ENCODE assay signal across 8 cellular contexts in genomic region chr9:130240410-130241197, GRCh38. TPM values are rescaled to one million over a fixed set of nuclear protein-coding genes. Genes with fewer than 3 reads are reported as not detected.
A peak's percentile ranks its signal among the peaks of the same experiment; 100 is the strongest.
DNase-seq lines count a peak whose midpoint lies in the region; ATAC-seq and TF ChIP-seq lines count a peak whose summit lies in the region.

No MANE protein-coding gene starts in this region.

- H3K9me3 ChIP-seq in DND-41 (ENCODE audit: insufficient read depth, low read length, severe bottlenecking), result no peaks in the 10 kb centered on the region

- CTCF ChIA-PET in activated CD8-positive, alpha-beta T cell treated with anti-CD3 and anti-CD28 coated beads for 36 hours (lab: Charles Lee), result interaction anchor here (0.7 to 7.3 kb wide), 7 partner anchors 9 to 201 kb away, joined by 3 to 111 read pairs (median 3); no protein-coding TSS in a partner anchor

- intact Hi-C loops in activated CD8-positive, alpha-beta T cell treated with anti-CD3 and anti-CD28 coated beads for 36 hours (cut with micrococcal nuclease), result no loop called here

- H3K4me3 Mint-ChIP-seq in activated CD8-positive, alpha-beta T cell treated with anti-CD3 and anti-CD28 coated beads for 36 hours, result no peak overlapping the region

- H3K4me1 Mint-ChIP-seq in activated CD8-positive, alpha-beta T cell treated with anti-CD3 and anti-CD28 coated beads for 36 hours (ENCODE audit: low read depth), result peaks cover 30% of the 10 kb centered on the region

- ATAC-seq in DND-41 (ENCODE audit: insufficient read depth, low read depth) (peak; percentile 73), HG03378 (IDR thresholded peaks at IDR 0.05; ENCODE audit: unreplicated experiment) (peak; percentile 49), HG03457 (IDR thresholded peaks at IDR 0.05; ENCODE audit: unreplicated experiment) (no peak)
- ATAC-seq in activated CD8-positive, alpha-beta T cell treated with anti-CD3 and anti-CD28 coated beads for 36 hours, result no peak

- no peak for TF ChIP-seq CTCF in DND-41 (IDR thresholded peaks at IDR 0.05; ENCODE audit: borderline replicate concordance, extremely low read depth, low read length, poor library complexity, severe bottlenecking)
- TF ChIP-seq CTCF in activated CD8-positive, alpha-beta T cell treated with anti-CD3 and anti-CD28 coated beads for 36 hours (IDR thresholded peaks at IDR 0.05), result no peak

- H3K9ac ChIP-seq in DND-41 (ENCODE audit: low read depth, low read length), result no peak overlapping the region

- peak overlapping the region; percentile 8; the same call in 1 of the 2 replicates for H3K4me2 ChIP-seq in DND-41 (ENCODE audit: insufficient read depth, low read length)

- peaks cover 2% of the 10 kb centered on the region for H3K27me3 Mint-ChIP-seq in activated CD8-positive, alpha-beta T cell treated with anti-CD3 and anti-CD28 coated beads for 36 hours

- DNase-seq in DND-41 (peak; percentile 57), NCI-H526 (lab: John Stamatoyannopoulos, UW) (peak; percentile 14 to 62), germinal center (ENCODE audit: low spot score) (peak; percentile 44), pons (ENCODE audit: low spot score) (peak; percentile 87), GOT3 (lab: John Stamatoyannopoulos, UW) (no peak)
- peak; percentile 61 for DNase-seq in activated CD8-positive, alpha-beta T cell treated with anti-CD3 and anti-CD28 coated beads for 36 hours

- no peaks in the 10 kb centered on the region for H3K27me3 ChIP-seq in DND-41 (ENCODE audit: insufficient read depth, low read length, poor library complexity)

- no peaks in the 10 kb centered on the region for H3K79me2 ChIP-seq in DND-41 (ENCODE audit: insufficient read depth, low read length)

- no peaks in the 10 kb centered on the region for H4K20me1 ChIP-seq in DND-41 (ENCODE audit: insufficient read depth, low read length)

- H3K27ac Mint-ChIP-seq in activated CD8-positive, alpha-beta T cell treated with anti-CD3 and anti-CD28 coated beads for 36 hours, result peak overlapping the region; percentile 46

- no peaks in the 10 kb centered on the region for H3K36me3 Mint-ChIP-seq in activated CD8-positive, alpha-beta T cell treated with anti-CD3 and anti-CD28 coated beads for 36 hours (ENCODE audit: low read depth)

- H3K27ac ChIP-seq in DND-41 (ENCODE audit: low read length), result no peak overlapping the region

- H3K36me3 ChIP-seq in DND-41 (ENCODE audit: insufficient read depth, low read length), result no peaks in the 10 kb centered on the region

- POLR2A ChIA-PET in activated CD8-positive, alpha-beta T cell treated with anti-CD3 and anti-CD28 coated beads for 36 hours (lab: Charles Lee), result interaction anchor here (0.7 to 2.0 kb wide), 4 partner anchors 112 to 225 kb away, joined by 3 to 7 read pairs (median 3); no protein-coding TSS in a partner anchor

- H3K4me1 ChIP-seq in DND-41 (ENCODE audit: insufficient read depth, low read length), result peaks cover 17% of the 10 kb centered on the region

- no peak overlapping the region for H3K4me3 ChIP-seq in DND-41 (ENCODE audit: low read depth in 1 of 2, low read length in 2 of 2)

- H3K9me3 Mint-ChIP-seq in activated CD8-positive, alpha-beta T cell treated with anti-CD3 and anti-CD28 coated beads for 36 hours, result no peaks in the 10 kb centered on the region

- H2AFZ ChIP-seq in DND-41 (ENCODE audit: low read depth, low read length), result peak overlapping the region; percentile 46

RNA-seq across cellular contexts. Expression of gene HMCN2, which starts 25.0 kb away (rescaled TPM):
- not detected for total RNA-seq in activated CD8-positive, alpha-beta T cell treated with anti-CD3 and anti-CD28 coated beads for 36 hours

Comparison
In these comparisons a context has a peak if more than half of its experiments do, and no peak if none do; other contexts are left out.
1. ATAC-seq: peak in DND-41 (single experiment) and HG03378 (single experiment); none in activated CD8-positive, alpha-beta T cell treated with anti-CD3 and anti-CD28 coated beads for 36 hours (single experiment) and HG03457 (single experiment).